In genomic region chr17:11548398-11548797, GRCh38 we compare ENCODE assay signal across 8 cellular contexts. TPM values are rescaled to one million over a fixed set of nuclear protein-coding genes. Genes with fewer than 3 reads are reported as not detected.
"Had no signal": no experiment of that assay in that cellular context is flagged by ENCODE, and none has a peak within 500 bp of the region (broad histone marks: within the 10 kb centered on the region; RNA-seq: fewer than 3 reads in every experiment).

No MANE protein-coding gene starts in this region.

- H3K4me2 ChIP-seq: GM23338 had no signal

- H3K27ac ChIP-seq: GM23248 had no signal

- H2AFZ ChIP-seq: GM23248, GM23338 had no signal

- H3K36me3 ChIP-seq: HAP-1 had no signal

- H3K4me1 ChIP-seq: HAP-1 had no signal

- H3K4me3 ChIP-seq: GM23248, GM23338, HAP-1 had no signal

- DNase-seq: GM23248, GOT3, H7, H9, HCEC 1CT, HFFc6 had no signal

- H3K9ac ChIP-seq: GM23248 had no signal

RNA-seq across cellular contexts. Expression of gene DNAH9, which starts 49.9 kb away (rescaled TPM):
- polyA plus RNA-seq: GM23248, GM23338 had no signal
